Comparison of ENCODE assay signal across 1 cellular context in the genomic region with DNA sequence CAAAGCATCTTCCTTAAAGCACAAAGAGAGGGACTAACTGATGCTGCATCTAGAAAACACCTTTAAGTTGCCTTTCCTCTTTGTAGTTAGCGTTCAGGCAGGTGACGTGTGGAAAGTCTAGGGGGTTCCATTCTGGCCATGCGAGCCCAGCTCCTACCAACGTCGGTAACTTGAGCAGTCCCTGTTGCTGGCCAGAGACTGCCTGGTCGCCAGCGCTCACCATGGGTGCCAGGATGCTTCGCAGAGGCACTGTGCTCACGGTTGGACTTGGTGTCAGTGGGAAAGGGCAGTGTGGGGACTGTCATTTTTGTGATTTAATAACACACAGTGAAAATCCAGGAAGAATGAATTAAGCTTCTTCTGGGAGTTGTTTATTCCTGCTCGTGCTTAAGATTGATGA.
A peak's percentile ranks its signal among the peaks of the same experiment; 100 is the strongest.
TF ChIP-seq lines count a peak whose summit lies in the region.

No MANE protein-coding gene starts in this region.

TF ChIP-seq in HepG2, 621 proteins besides CTCF, POLR2A, EP300 and RAD21:
- 0 out of 2 replicates have a peak, but pooled peaks have one; percentile 0 for TF ChIP-seq ESRRA (CRISPR knock-in tag; IDR thresholded peaks at IDR 0.05; ENCODE audit: low read depth)
- TF ChIP-seq, protein P1, sequence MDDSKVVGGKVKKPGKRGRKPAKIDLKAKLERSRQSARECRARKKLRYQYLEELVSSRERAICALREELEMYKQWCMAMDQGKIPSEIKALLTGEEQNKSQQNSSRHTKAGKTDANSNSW (CRISPR knock-in tag; IDR thresholded peaks at IDR 0.05; ENCODE audit: borderline replicate concordance): no peak
